Comparison of ENCODE assay signal across 9 cellular contexts in the genomic region with DNA sequence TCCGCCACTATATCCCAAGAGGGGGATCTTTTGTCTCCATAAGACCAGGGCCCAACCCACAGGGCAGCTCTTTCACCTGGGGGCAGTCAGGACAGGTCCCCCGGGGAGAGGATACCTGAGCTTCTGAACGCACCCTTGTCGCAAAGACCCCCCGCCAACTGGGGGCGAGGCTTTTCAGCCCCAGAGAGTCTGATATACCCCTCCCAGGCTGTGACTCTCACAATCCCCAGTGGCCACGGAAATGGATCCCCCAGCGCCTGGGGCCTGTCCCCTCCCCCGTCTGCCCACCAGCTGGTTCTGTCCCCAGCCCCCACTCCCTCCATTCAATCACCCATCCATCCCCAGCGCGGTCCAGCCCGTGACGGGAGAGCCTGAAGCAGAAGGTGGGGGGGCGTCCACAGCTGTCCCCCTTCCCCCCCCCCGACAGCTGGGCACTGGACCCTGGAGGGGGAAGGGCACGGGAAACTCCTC. TPM values are rescaled to one million over a fixed set of nuclear protein-coding genes. Genes with fewer than 3 reads are reported as not detected.
DNase-seq lines count a peak whose midpoint lies in the region; ATAC-seq and TF ChIP-seq lines count a peak whose summit lies in the region.
"Had no signal": no experiment of that assay in that cellular context is flagged by ENCODE, and none has a peak within 500 bp of the region (broad histone marks: within the 10 kb centered on the region; RNA-seq: fewer than 3 reads in every experiment).

No MANE protein-coding gene starts in this region.

- H3K27me3 ChIP-seq in transverse colon, result no peaks in the 10 kb centered on the region

- H3K36me3 ChIP-seq in transverse colon, result no peaks in the 10 kb centered on the region

- CTCF ChIA-PET in activated CD4-positive, alpha-beta memory T cell treated with anti-CD3 and anti-CD28 coated beads for 36 hours (lab: Charles Lee), result no interaction called here
- CTCF ChIA-PET in activated CD4-positive, alpha-beta memory T cell treated with anti-CD3 and anti-CD28 coated beads, Interleukin-2, amount 10 ng/mL, durations not matched to agents 7 days and 5 days (lab: Charles Lee), result interaction anchor here (0.7 kb wide), 1 partner anchor 1261 kb away, joined by 3 read pairs; no protein-coding TSS in a partner anchor

- POLR2A ChIA-PET in activated CD4-positive, alpha-beta memory T cell treated with anti-CD3 and anti-CD28 coated beads for 36 hours (lab: Charles Lee), result interaction anchor here (0.5 kb wide), 1 partner anchor 141 kb away, joined by 3 read pairs; no protein-coding TSS in a partner anchor
- POLR2A ChIA-PET in activated CD4-positive, alpha-beta memory T cell treated with anti-CD3 and anti-CD28 coated beads, Interleukin-2, amount 10 ng/mL, durations not matched to agents 7 days and 5 days (lab: Charles Lee), result no interaction called here

- intact Hi-C loops in activated CD4-positive, alpha-beta memory T cell treated with anti-CD3 and anti-CD28 coated beads for 36 hours (cut with micrococcal nuclease), result loop anchor here (10.0 kb wide), 1 partner anchor 53 kb away; no protein-coding TSS in a partner anchor
- intact Hi-C loops in transverse colon (cut with DNase I; ENCODE audit: low total_unique reads), result no loop called here

- peaks cover 34% of the 10 kb centered on the region for H3K27me3 Mint-ChIP-seq in activated CD4-positive, alpha-beta memory T cell treated with anti-CD3 and anti-CD28 coated beads for 36 hours
- peaks cover 56% of the 10 kb centered on the region for H3K27me3 Mint-ChIP-seq in activated CD4-positive, alpha-beta memory T cell treated with anti-CD3 and anti-CD28 coated beads, Interleukin-2, amount 10 ng/mL, durations not matched to agents 7 days and 5 days
- H3K27me3 Mint-ChIP-seq in memory B cell, result peaks cover 2% of the 10 kb centered on the region

- H3K4me1 Mint-ChIP-seq in activated CD4-positive, alpha-beta memory T cell treated with anti-CD3 and anti-CD28 coated beads for 36 hours (ENCODE audit: low read depth), result no peaks in the 10 kb centered on the region
- H3K4me1 Mint-ChIP-seq in activated CD4-positive, alpha-beta memory T cell treated with anti-CD3 and anti-CD28 coated beads, Interleukin-2, amount 10 ng/mL, durations not matched to agents 7 days and 5 days, result peaks cover 4% of the 10 kb centered on the region
- H3K4me1 Mint-ChIP-seq in memory B cell, result peaks cover 5% of the 10 kb centered on the region

- WGBS in transverse colon (ENCODE audit: low coverage in 1 of 2), 2 donors, result 63 to 100% methylated on average over 1 to 9 of the region's 16 CpGs

- H3K36me3 Mint-ChIP-seq in activated CD4-positive, alpha-beta memory T cell treated with anti-CD3 and anti-CD28 coated beads for 36 hours, result no peaks in the 10 kb centered on the region
- no peaks in the 10 kb centered on the region for H3K36me3 Mint-ChIP-seq in activated CD4-positive, alpha-beta memory T cell treated with anti-CD3 and anti-CD28 coated beads, Interleukin-2, amount 10 ng/mL, durations not matched to agents 7 days and 5 days (ENCODE audit: low read depth)
- H3K36me3 Mint-ChIP-seq in memory B cell, result no peaks in the 10 kb centered on the region

- DNase-seq in activated CD4-positive, alpha-beta memory T cell treated with anti-CD3 and anti-CD28 coated beads for 36 hours, result no peak
- no peak for DNase-seq in activated CD4-positive, alpha-beta memory T cell treated with anti-CD3 and anti-CD28 coated beads, Interleukin-2, amount 10 ng/mL, durations not matched to agents 7 days and 5 days
- DNase-seq in caudate nucleus (lab: John Stamatoyannopoulos, UW) (no peak), memory B cell (ENCODE audit: low spot score in 2 of 2) (no peak), transverse colon (no peak), glomerular visceral epithelial cell (ENCODE audit: extremely low spot score) (no peak)
- DNase-seq: DND-41 had no signal

- TF ChIP-seq POLR2A in transverse colon (IDR thresholded peaks at IDR 0.05), result no peak

- TF ChIP-seq EP300 in transverse colon (IDR thresholded peaks at IDR 0.05; ENCODE audit: low read depth), result no peak

- H3K9me3 ChIP-seq in transverse colon, result no peaks in the 10 kb centered on the region

- peak overlapping the region; percentile 26 for H3K4me3 Mint-ChIP-seq in activated CD4-positive, alpha-beta memory T cell treated with anti-CD3 and anti-CD28 coated beads for 36 hours
- H3K4me3 Mint-ChIP-seq in activated CD4-positive, alpha-beta memory T cell treated with anti-CD3 and anti-CD28 coated beads, Interleukin-2, amount 10 ng/mL, durations not matched to agents 7 days and 5 days, result no peak overlapping the region
- H3K4me3 Mint-ChIP-seq in memory B cell, result peak overlapping the region; percentile 73

- H3K27ac ChIP-seq in caudate nucleus (ENCODE audit: low read depth, low read length), result peak overlapping the region; percentile 67
- H3K27ac ChIP-seq in transverse colon, result peak overlapping the region; percentile 77 to 87 (median 86)

- TF ChIP-seq CTCF in transverse colon (IDR thresholded peaks at IDR 0.05), result no peak

- H3K9me3 Mint-ChIP-seq in activated CD4-positive, alpha-beta memory T cell treated with anti-CD3 and anti-CD28 coated beads for 36 hours, result no peaks in the 10 kb centered on the region
- no peaks in the 10 kb centered on the region for H3K9me3 Mint-ChIP-seq in activated CD4-positive, alpha-beta memory T cell treated with anti-CD3 and anti-CD28 coated beads, Interleukin-2, amount 10 ng/mL, durations not matched to agents 7 days and 5 days
- no peaks in the 10 kb centered on the region for H3K9me3 Mint-ChIP-seq in memory B cell

- ATAC-seq in memory B cell (ENCODE audit: low read depth) (no peak), HG03460 (IDR thresholded peaks at IDR 0.05; ENCODE audit: unreplicated experiment) (no peak), GM21447 (IDR thresholded peaks at IDR 0.05; ENCODE audit: unreplicated experiment) (no peak)

- no peak overlapping the region for H3K27ac Mint-ChIP-seq in activated CD4-positive, alpha-beta memory T cell treated with anti-CD3 and anti-CD28 coated beads for 36 hours
- no peak overlapping the region for H3K27ac Mint-ChIP-seq in activated CD4-positive, alpha-beta memory T cell treated with anti-CD3 and anti-CD28 coated beads, Interleukin-2, amount 10 ng/mL, durations not matched to agents 7 days and 5 days
- H3K27ac Mint-ChIP-seq in memory B cell, result no peak overlapping the region

- in situ Hi-C loops in transverse colon (cut with MboI; ENCODE audit: low pct_ligation_motif_present in 1 of 4, low pct_unique_long_range_greater_than_20kb in 1 of 4, low sequenced_read_pairs in 3 of 4), result no loop called here

- peaks cover 7 to 37% (median 29%) of the 10 kb centered on the region in 4 donors for H3K4me1 ChIP-seq in transverse colon

- peak overlapping the region; percentile 70 to 98 (median 79) for H3K4me3 ChIP-seq in transverse colon

RNA-seq across cellular contexts. Expression of gene DOCK6, which starts 0.9 kb away (rescaled TPM):
- 1 to 10 TPM; 5.8 to 5.9 TPM for total RNA-seq in activated CD4-positive, alpha-beta memory T cell treated with anti-CD3 and anti-CD28 coated beads for 36 hours
- total RNA-seq in activated CD4-positive, alpha-beta memory T cell treated with anti-CD3 and anti-CD28 coated beads, Interleukin-2, amount 10 ng/mL, durations not matched to agents 7 days and 5 days, result under 1 TPM; 0.35 to 0.68 TPM
- total RNA-seq in transverse colon, result 100 to 1,000 TPM in 1 of 4 donors, 10 to 100 TPM in 3; 66.4 to 268 (median 78.4) TPM

RNA-seq across cellular contexts. Expression of gene ANGPTL8, which starts 22.0 kb away (rescaled TPM):
- total RNA-seq in activated CD4-positive, alpha-beta memory T cell treated with anti-CD3 and anti-CD28 coated beads for 36 hours, result not detected
- not detected for total RNA-seq in activated CD4-positive, alpha-beta memory T cell treated with anti-CD3 and anti-CD28 coated beads, Interleukin-2, amount 10 ng/mL, durations not matched to agents 7 days and 5 days
- total RNA-seq in transverse colon, result not detected

RNA-seq across cellular contexts. Expression of gene TSPAN16, which starts 34.5 kb away (rescaled TPM):
- total RNA-seq in activated CD4-positive, alpha-beta memory T cell treated with anti-CD3 and anti-CD28 coated beads for 36 hours, result not detected
- not detected for total RNA-seq in activated CD4-positive, alpha-beta memory T cell treated with anti-CD3 and anti-CD28 coated beads, Interleukin-2, amount 10 ng/mL, durations not matched to agents 7 days and 5 days
- not detected for total RNA-seq in transverse colon

Comparison
In these comparisons a context has a peak if more than half of its experiments do, and no peak if none do; other contexts are left out.
1. RNA of gene DOCK6, which starts 0.9 kb away (total RNA-seq): 66.4 to 268 TPM in transverse colon; 5.8 to 5.9 TPM in activated CD4-positive, alpha-beta memory T cell treated with anti-CD3 and anti-CD28 coated beads for 36 hours and 0.35 to 0.68 TPM in activated CD4-positive, alpha-beta memory T cell treated with anti-CD3 and anti-CD28 coated beads, Interleukin-2, amount 10 ng/mL, durations not matched to agents 7 days and 5 days; every median in the first group is over 4 times any median in the second.